Comparison of ENCODE assay signal across 8 cellular contexts in the genomic region with DNA sequence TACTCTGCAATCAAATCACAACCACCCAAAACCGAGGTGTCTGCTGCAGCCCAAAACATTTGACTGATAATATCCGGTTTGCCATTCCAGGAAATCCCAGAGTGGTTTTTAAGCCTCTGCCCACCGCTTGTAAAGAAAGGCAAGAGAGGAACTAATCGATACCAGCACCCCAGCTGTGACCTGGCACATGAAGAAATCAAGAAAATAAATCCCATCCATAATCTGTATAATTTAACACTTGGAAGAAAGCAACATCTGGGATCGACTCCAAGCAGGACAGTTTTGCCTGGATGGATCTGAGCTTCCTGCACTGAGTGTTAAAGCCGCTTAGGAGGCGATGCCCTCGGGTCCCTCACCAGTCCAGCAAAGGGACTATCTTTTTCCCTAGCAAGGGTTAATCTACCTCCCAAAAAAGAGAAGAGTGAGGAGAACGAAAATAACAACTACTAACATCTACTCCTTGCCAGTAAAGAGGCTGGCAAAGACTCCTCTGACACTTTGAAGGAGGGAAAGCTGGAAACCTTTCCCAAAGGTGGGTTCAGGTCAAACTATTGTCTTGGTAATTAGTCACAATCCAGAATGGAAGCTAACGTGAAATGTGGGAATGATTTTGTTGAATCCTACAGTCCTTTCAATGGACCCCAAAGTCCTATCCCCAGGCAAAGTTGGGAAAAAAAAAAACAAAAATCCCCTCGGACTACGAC. TPM values are rescaled to one million over a fixed set of nuclear protein-coding genes. Genes with fewer than 3 reads are reported as not detected.
DNase-seq lines count a peak whose midpoint lies in the region; ATAC-seq and TF ChIP-seq lines count a peak whose summit lies in the region.

No MANE protein-coding gene starts in this region.

- no peak for DNase-seq in CD14-positive monocyte (ENCODE audit: low spot score)
- DNase-seq in inferior parietal cortex (ENCODE audit: extremely low spot score) = peak; percentile 44
- DNase-seq in stimulated activated naive B cell treated with anti-CD40 and anti-IgM and Interleukin-4, amounts not matched to agents 10 μg/mL and 1 μg/mL and 100 μg/mL, for 72 hours = no peak
- no peak for DNase-seq in NOMO-1 treated with DMSO at 0.1 percent for 48 hours (lab: John Stamatoyannopoulos, UW; ENCODE audit: unreplicated experiment)
- DNase-seq in AML-193 (lab: John Stamatoyannopoulos, UW) = no peak

- H3K36me3 Mint-ChIP-seq in CD14-positive monocyte = peaks cover 0 to 9% of the 10 kb centered on the region in 2 donors
- H3K36me3 Mint-ChIP-seq in activated T-helper 17 cell treated with anti-CD3 and anti-CD28 coated beads, Interleukin-2, amount 50 U/mL, for 72 hours (ENCODE audit: low read depth) = no peaks in the 10 kb centered on the region
- peaks cover 0 to 2% of the 10 kb centered on the region in 2 donors for H3K36me3 Mint-ChIP-seq in stimulated activated naive B cell treated with anti-CD40 and anti-IgM and Interleukin-4, amounts not matched to agents 10 μg/mL and 1 μg/mL and 100 μg/mL, for 72 hours

- H3K9me3 ChIP-seq in HUES48 (ENCODE audit: control insufficient read depth, insufficient read depth, low read length) = no peaks in the 10 kb centered on the region

- intact Hi-C loops in CD14-positive monocyte (cut with micrococcal nuclease) = loop anchor here (10.0 kb wide), 2 partner anchors 219 to 251 kb away; a partner anchor contains a TSS

- H3K4me1 ChIP-seq in HUES48 (ENCODE audit: control insufficient read depth, insufficient read depth, low read length) = peaks cover 13% of the 10 kb centered on the region

- H3K27me3 ChIP-seq in HUES48 (ENCODE audit: control insufficient read depth, insufficient read depth, low read length) = no peaks in the 10 kb centered on the region

- H3K27ac ChIP-seq in HUES48 (ENCODE audit: low read depth, low read length) = no peak overlapping the region

- peak overlapping the region; percentile 96 for H3K4me3 ChIP-seq in HUES48 (ENCODE audit: low read depth, low read length)

- peaks cover 34% of the 10 kb centered on the region for H3K4me1 Mint-ChIP-seq in CD14-positive monocyte
- H3K4me1 Mint-ChIP-seq in activated T-helper 17 cell treated with anti-CD3 and anti-CD28 coated beads, Interleukin-2, amount 50 U/mL, for 72 hours = peaks cover 22% of the 10 kb centered on the region
- H3K4me1 Mint-ChIP-seq in stimulated activated naive B cell treated with anti-CD40 and anti-IgM and Interleukin-4, amounts not matched to agents 10 μg/mL and 1 μg/mL and 100 μg/mL, for 72 hours = peaks cover 23 to 27% of the 10 kb centered on the region in 2 donors

- no peak for TF ChIP-seq CTCF in CD14-positive monocyte (IDR thresholded peaks at IDR 0.05)

- ATAC-seq in activated T-helper 17 cell treated with anti-CD3 and anti-CD28 coated beads, Interleukin-2, amount 50 U/mL, for 72 hours (replicated peaks) = no peak
- no peak for ATAC-seq in stimulated activated naive B cell treated with anti-CD40 and anti-IgM and Interleukin-4, amounts not matched to agents 10 μg/mL and 1 μg/mL and 100 μg/mL, for 72 hours (replicated peaks)
- ATAC-seq in HG03342 (IDR thresholded peaks at IDR 0.05; ENCODE audit: unreplicated experiment) = no peak

- peaks cover 18 to 28% (median 24%) of the 10 kb centered on the region in 3 donors for H3K27me3 Mint-ChIP-seq in CD14-positive monocyte (ENCODE audit: low read depth in 3 of 3)
- peaks cover 43% of the 10 kb centered on the region for H3K27me3 Mint-ChIP-seq in activated T-helper 17 cell treated with anti-CD3 and anti-CD28 coated beads, Interleukin-2, amount 50 U/mL, for 72 hours
- peaks cover 42 to 44% of the 10 kb centered on the region in 2 donors for H3K27me3 Mint-ChIP-seq in stimulated activated naive B cell treated with anti-CD40 and anti-IgM and Interleukin-4, amounts not matched to agents 10 μg/mL and 1 μg/mL and 100 μg/mL, for 72 hours

- H3K36me3 ChIP-seq in HUES48 (ENCODE audit: control insufficient read depth, insufficient read depth, low read length) = no peaks in the 10 kb centered on the region

- peak overlapping the region; percentile 98 to 100 for H3K4me3 Mint-ChIP-seq in CD14-positive monocyte
- peak overlapping the region; percentile 96 for H3K4me3 Mint-ChIP-seq in activated T-helper 17 cell treated with anti-CD3 and anti-CD28 coated beads, Interleukin-2, amount 50 U/mL, for 72 hours
- H3K4me3 Mint-ChIP-seq in stimulated activated naive B cell treated with anti-CD40 and anti-IgM and Interleukin-4, amounts not matched to agents 10 μg/mL and 1 μg/mL and 100 μg/mL, for 72 hours = peak overlapping the region; percentile 95 to 97

- no peak overlapping the region for H3K9ac ChIP-seq in HUES48 (ENCODE audit: low read depth, low read length)

- H3K9me3 Mint-ChIP-seq in CD14-positive monocyte = peaks cover 0 to 6% (median 0%) of the 10 kb centered on the region in 7 donors
- H3K9me3 Mint-ChIP-seq in activated T-helper 17 cell treated with anti-CD3 and anti-CD28 coated beads, Interleukin-2, amount 50 U/mL, for 72 hours = no peaks in the 10 kb centered on the region
- no peaks in the 10 kb centered on the region for H3K9me3 Mint-ChIP-seq in stimulated activated naive B cell treated with anti-CD40 and anti-IgM and Interleukin-4, amounts not matched to agents 10 μg/mL and 1 μg/mL and 100 μg/mL, for 72 hours

- peak overlapping the region in 2 of 7 donors; percentile 14 to 72 for H3K27ac Mint-ChIP-seq in CD14-positive monocyte
- no peak overlapping the region for H3K27ac Mint-ChIP-seq in activated T-helper 17 cell treated with anti-CD3 and anti-CD28 coated beads, Interleukin-2, amount 50 U/mL, for 72 hours
- no peak overlapping the region for H3K27ac Mint-ChIP-seq in stimulated activated naive B cell treated with anti-CD40 and anti-IgM and Interleukin-4, amounts not matched to agents 10 μg/mL and 1 μg/mL and 100 μg/mL, for 72 hours

RNA-seq across cellular contexts. Expression of a gene that starts 2.0 kb away (rescaled TPM):
- polyA plus RNA-seq in CD14-positive monocyte = 1 to 10 TPM; 1.3 to 2.7 TPM
- total RNA-seq in activated T-helper 17 cell treated with anti-CD3 and anti-CD28 coated beads, Interleukin-2, amount 50 U/mL, for 72 hours = 1 to 10 TPM in 1 of 2 donors, under 1 TPM in 1; 0.50 to 1.5 TPM

RNA-seq across cellular contexts. Expression of a gene that starts 2.3 kb away (rescaled TPM):
- polyA plus RNA-seq in CD14-positive monocyte = 10 to 100 TPM; 17.5 to 20.7 TPM
- 10 to 100 TPM; 11.6 to 19.4 TPM for total RNA-seq in activated T-helper 17 cell treated with anti-CD3 and anti-CD28 coated beads, Interleukin-2, amount 50 U/mL, for 72 hours
